ENCODE assay signal across 28 cellular contexts in the genomic region with DNA sequence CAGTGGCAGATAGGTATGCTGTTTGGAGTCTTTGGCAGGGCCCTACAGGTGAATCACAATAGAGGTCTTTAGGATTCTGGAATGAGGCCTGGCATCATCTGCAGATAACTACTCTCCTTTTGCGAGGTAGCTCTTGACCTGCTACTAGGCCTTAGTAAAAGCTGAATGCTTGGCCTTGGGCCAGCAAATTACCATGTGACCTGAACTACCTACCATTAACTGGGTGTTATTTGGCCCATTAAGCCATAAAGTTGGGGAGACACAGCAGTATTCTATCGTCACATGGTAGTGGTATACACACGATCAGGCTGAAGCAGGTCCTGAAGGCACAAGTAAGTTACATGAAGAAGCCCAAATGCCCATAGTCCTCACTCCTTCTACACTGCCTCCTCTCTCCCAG.
"Had no signal": no experiment of that assay in that cellular context is flagged by ENCODE, and none has a peak within 500 bp of the region (broad histone marks: within the 10 kb centered on the region; RNA-seq: fewer than 3 reads in every experiment).

No MANE protein-coding gene starts in this region.

- FAIRE-seq: islet of Langerhans, kidney, pancreas had no signal

- H3K4me3 ChIP-seq: left ventricle myocardium inferior, lung, mucosa of descending colon, pancreas, prostate gland, skin epidermis, suprapubic skin, thoracic aorta, tibial artery, uterus had no signal

- H3K27ac Mint-ChIP-seq: immature natural killer cell; naive thymus-derived CD4-positive, alpha-beta T cell; natural killer cell treated with Interleukin-12 subunit alpha and Interleukin-12 subunit beta and Interleukin-15 and Interleukin-18, amount 100 ng/mL, for 72 hours; stimulated activated naive CD8-positive, alpha-beta T cell treated with anti-CD3 and anti-CD28 coated beads, Interleukin-15, Interleukin-2, amounts not matched to agents 100 ng/mL and 50 ng/mL, for 24 hours; type B pancreatic cell had no signal

- H3K27me3 ChIP-seq: pancreas, suprapubic skin, tibial artery, uterus had no signal

- H3K9me3 Mint-ChIP-seq: naive thymus-derived CD4-positive, alpha-beta T cell; natural killer cell treated with Interleukin-12 subunit alpha and Interleukin-12 subunit beta and Interleukin-15 and Interleukin-18, amount 100 ng/mL, for 72 hours; stimulated activated naive CD8-positive, alpha-beta T cell treated with anti-CD3 and anti-CD28 coated beads, Interleukin-15, Interleukin-2, amounts not matched to agents 100 ng/mL and 50 ng/mL, for 24 hours; type B pancreatic cell had no signal

- DNase-seq: hypothalamus; immature natural killer cell; kidney; left ventricle myocardium inferior; midbrain; naive thymus-derived CD4-positive, alpha-beta T cell; pancreas; posterior cingulate gyrus; retina; right cardiac atrium; stimulated activated CD4-positive, alpha-beta T cell treated with anti-CD3 and anti-CD28 coated beads, Interleukin-12 subunit alpha, Interleukin-12 subunit beta, amount 100 ng/mL, for 4 hours; stimulated activated CD4-positive, alpha-beta T cell treated with anti-CD3 and anti-CD28 coated beads, Interleukin-15, amount 100 ng/mL, for 24 hours; stimulated activated CD4-positive, alpha-beta T cell treated with anti-CD3 and anti-CD28 coated beads, Interleukin-2, amount 100 ng/mL, for 24 hours; stimulated activated CD4-positive, alpha-beta T cell treated with anti-CD3 and anti-CD28 coated beads, Interleukin-4, amount 100 ng/mL, for 1 hour; stimulated activated naive CD4-positive, alpha-beta T cell; tibial artery; uterus had no signal

- H3K4me1 Mint-ChIP-seq: immature natural killer cell; naive thymus-derived CD4-positive, alpha-beta T cell had no signal

- H3K36me3 Mint-ChIP-seq: immature natural killer cell; naive thymus-derived CD4-positive, alpha-beta T cell; natural killer cell treated with Interleukin-12 subunit alpha and Interleukin-12 subunit beta and Interleukin-15 and Interleukin-18, amount 100 ng/mL, for 72 hours; type B pancreatic cell had no signal

- ATAC-seq: mucosa of descending colon; natural killer cell treated with Interleukin-12 subunit alpha and Interleukin-12 subunit beta and Interleukin-15 and Interleukin-18, amount 100 ng/mL, for 72 hours; pancreas; right cardiac atrium; sciatic nerve had no signal

- H3K36me3 ChIP-seq: left ventricle myocardium inferior, pancreas, prostate gland, suprapubic skin, thoracic aorta, tibial artery, uterus had no signal

- H3K4me3 Mint-ChIP-seq: immature natural killer cell; naive thymus-derived CD4-positive, alpha-beta T cell; natural killer cell treated with Interleukin-12 subunit alpha and Interleukin-12 subunit beta and Interleukin-15 and Interleukin-18, amount 100 ng/mL, for 72 hours; stimulated activated naive CD8-positive, alpha-beta T cell treated with anti-CD3 and anti-CD28 coated beads, Interleukin-15, Interleukin-2, amounts not matched to agents 100 ng/mL and 50 ng/mL, for 24 hours; type B pancreatic cell had no signal
